Comparison of ENCODE assay signal across 11 cellular contexts in genomic region chr6:154161689-154162088, GRCh38.
DNase-seq lines count a peak whose midpoint lies in the region; ATAC-seq and TF ChIP-seq lines count a peak whose summit lies in the region.
"Had no signal": no experiment of that assay in that cellular context is flagged by ENCODE, and none has a peak within 500 bp of the region (broad histone marks: within the 10 kb centered on the region; RNA-seq: fewer than 3 reads in every experiment).

No MANE protein-coding gene starts in this region.

- 92 to 93% methylated on average over 3 of the region's 3 CpGs for WGBS in aorta, 2 donors

- H3K27ac ChIP-seq in aorta (ENCODE audit: low read depth in 1 of 2, low read length in 2 of 2), result no peak overlapping the region

- H3K4me3 ChIP-seq in aorta (ENCODE audit: low read length in 2 of 2), result no peak overlapping the region

- no peaks in the 10 kb centered on the region for H3K4me1 ChIP-seq in aorta (ENCODE audit: control insufficient read depth in 1 of 2, insufficient read depth in 2 of 2, low read length in 2 of 2)

- no peaks in the 10 kb centered on the region for H3K9me3 ChIP-seq in aorta (ENCODE audit: control insufficient read depth, low read length)

- in situ Hi-C loops in GM13977 (cut with MboI; ENCODE audit: low pct_unique_long_range_greater_than_20kb, low sequenced_read_pairs, unreplicated experiment), result loop anchor here (25.0 kb wide), 1 partner anchor 501 kb away; no protein-coding TSS in a partner anchor

- no peak for TF ChIP-seq CTCF in GM13977 (IDR thresholded peaks at IDR 0.05; ENCODE audit: extremely low read depth, insufficient read depth, missing control alignments)

- H3K27me3 ChIP-seq in aorta (ENCODE audit: control insufficient read depth in 1 of 2, insufficient read depth in 2 of 2, low read length in 1 of 2), result no peaks in the 10 kb centered on the region

- intact Hi-C loops in aorta (cut with DNase I), result loop anchor here in 1 of 2 donors (10.0 kb wide), 1 partner anchor 353 kb away; the partner anchor contains the start of gene CNKSR3

- peak; percentile 59 for ATAC-seq in HG02840 (IDR thresholded peaks at IDR 0.05; ENCODE audit: low FRiP score, unreplicated experiment)
- peak; percentile 67 for ATAC-seq in HG03575 (IDR thresholded peaks at IDR 0.05; ENCODE audit: extremely low read depth, insufficient number of reproducible peaks, low FRiP score, unreplicated experiment)
- no peak for ATAC-seq in aorta (ENCODE audit: low FRiP score)
- ATAC-seq in SK-N-SH treated with all-trans-retinoic acid at 6 μM for 48 hours, result no peak

- no peaks in the 10 kb centered on the region for H3K36me3 ChIP-seq in aorta (ENCODE audit: control insufficient read depth in 1 of 2, insufficient read depth in 2 of 2, low read length in 1 of 2)

- DNase-seq in GM13977 (ENCODE audit: low spot score) (peak; percentile 27), GM19240 (ENCODE audit: insufficient read length, low spot score) (peak; percentile 17), SW 1271 (lab: John Stamatoyannopoulos, UW) (no peak), aorta (no peak), NCI-H1417 treated with DMSO at 0.1 percent for 48 hours (lab: John Stamatoyannopoulos, UW) (no peak)
- DNase-seq: activated effector memory CD4-positive, alpha-beta T cell treated with anti-CD3 and anti-CD28 coated beads, Interleukin-2, amount 50 U/mL, for 16 hours; effector memory CD4-positive, alpha-beta T cell; HCEC 1CT had no signal

TF ChIP-seq in SK-N-SH treated with all-trans-retinoic acid at 6 μM for 48 hours, 23 proteins besides CTCF, POLR2A, EP300 and RAD21:
- TF ChIP-seq BACH2 (CRISPR knock-in tag; IDR thresholded peaks at IDR 0.05; ENCODE audit: borderline replicate concordance) (no peak), ZC3H10 (CRISPR knock-in tag; IDR thresholded peaks at IDR 0.05) (no peak), PPARA (CRISPR knock-in tag; IDR thresholded peaks at IDR 0.05; ENCODE audit: borderline replicate concordance) (no peak), RARB (CRISPR knock-in tag; IDR thresholded peaks at IDR 0.05) (no peak)

Comparison
In these comparisons a context has a peak if more than half of its experiments do, and no peak if none do; other contexts are left out.
1. DNase-seq: peak in GM13977 (single experiment) and GM19240 (single experiment); none in SW 1271 (0 of 2), aorta (0 of 2) and NCI-H1417 treated with DMSO at 0.1 percent for 48 hours (single experiment).
2. ATAC-seq: peak in HG02840 (single experiment) and HG03575 (single experiment); none in aorta (single experiment) and SK-N-SH treated with all-trans-retinoic acid at 6 μM for 48 hours (single experiment).